ENCODE assay signal across 11 cellular contexts in the genomic region with DNA sequence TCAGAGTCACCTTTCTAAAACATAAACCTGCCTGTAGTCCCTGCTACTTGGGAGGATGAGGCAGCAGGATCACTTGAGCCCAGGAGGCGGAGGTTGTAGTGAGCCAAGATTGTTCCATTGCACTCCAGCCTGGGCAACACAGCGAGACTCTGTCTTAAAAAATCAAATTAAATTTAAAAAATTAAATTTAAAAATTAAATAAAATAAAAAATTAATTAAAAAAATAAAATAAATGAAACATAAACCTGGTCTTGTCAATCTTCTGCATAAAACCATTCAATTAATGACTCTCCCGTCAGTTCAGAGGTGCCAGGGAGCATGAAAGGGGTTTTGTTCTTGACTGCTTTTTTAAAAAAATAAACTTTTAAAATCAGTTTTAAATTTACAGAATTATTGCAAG. TPM values are rescaled to one million over a fixed set of nuclear protein-coding genes. Genes with fewer than 3 reads are reported as not detected.
"Had no signal": no experiment of that assay in that cellular context is flagged by ENCODE, and none has a peak within 500 bp of the region (broad histone marks: within the 10 kb centered on the region; RNA-seq: fewer than 3 reads in every experiment).

No MANE protein-coding gene starts in this region.

- ATAC-seq: HCT116, HepG2 had no signal

- H3K27ac ChIP-seq: GM23248, HL-60 had no signal

- H3K27me3 Mint-ChIP-seq: IgD-negative memory B cell had no signal

- H3K27ac Mint-ChIP-seq: HFFc6 had no signal

- H3K4me1 ChIP-seq: HAP-1 had no signal

- H3K36me3 ChIP-seq: HAP-1 had no signal

- H3K9me3 Mint-ChIP-seq: HFFc6, IgD-negative memory B cell had no signal

- FAIRE-seq: HepG2 had no signal

- H3K4me3 Mint-ChIP-seq: HFFc6, IgD-negative memory B cell had no signal

- H3K9me3 ChIP-seq: HAP-1 had no signal

- H3K4me3 ChIP-seq: GM23248, HAP-1 had no signal

- H3K4me1 Mint-ChIP-seq: IgD-negative memory B cell had no signal

- DNase-seq: GM23248, GOT3, H7, HFFc6 had no signal

RNA-seq across cellular contexts. Expression of a gene that starts 48.6 kb away (rescaled TPM):
- total RNA-seq: GM23248, H4, H7, HepG2, HFFc6, HT1080 had no signal
